In the genomic region with DNA sequence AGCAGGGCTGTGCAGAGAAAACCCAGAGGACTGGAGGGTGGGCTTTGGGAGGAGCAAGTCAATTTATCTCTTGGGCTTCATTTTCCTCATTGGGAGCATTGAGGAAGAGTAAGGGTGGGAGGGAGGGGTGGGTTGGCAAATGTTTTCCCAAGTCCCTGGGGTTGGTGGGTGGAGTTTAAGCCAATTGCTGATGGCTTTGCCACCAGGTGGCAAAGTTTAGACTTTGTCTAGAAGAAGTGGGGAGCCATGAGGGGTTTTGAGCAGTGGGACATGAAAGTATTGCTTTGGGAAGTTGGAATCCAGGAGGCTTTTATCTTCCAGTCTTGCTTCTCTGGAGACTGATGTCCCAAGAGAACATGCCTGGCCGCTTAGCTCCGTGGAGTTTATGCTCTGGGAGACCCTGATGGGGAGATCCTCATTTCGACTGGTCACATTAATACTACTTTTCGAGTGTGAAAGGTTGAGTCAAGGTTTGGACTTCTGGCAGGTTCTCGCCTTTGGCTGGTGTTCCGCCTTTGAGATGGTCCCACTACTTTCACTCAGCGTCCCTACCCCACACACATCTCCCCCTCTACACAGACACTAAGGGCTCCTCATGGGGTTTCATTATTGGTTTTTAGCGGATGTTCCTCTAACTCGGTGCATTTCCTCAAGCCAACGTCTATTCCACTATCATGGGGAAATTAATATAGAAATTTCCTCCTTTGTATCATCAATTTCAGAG, we compare ENCODE assay signal across 11 cellular contexts.
DNase-seq lines count a peak whose midpoint lies in the region; ATAC-seq lines count a peak whose summit lies in the region.
"Had no signal": no experiment of that assay in that cellular context is flagged by ENCODE, and none has a peak within 500 bp of the region (broad histone marks: within the 10 kb centered on the region; RNA-seq: fewer than 3 reads in every experiment).

No MANE protein-coding gene starts in this region.

- H3K36me3 Mint-ChIP-seq in activated naive CD4-positive, alpha-beta T cell treated with anti-CD3 and anti-CD28 coated beads, Interleukin-2, amount 50 U/mL, for 72 hours = no peaks in the 10 kb centered on the region
- H3K36me3 Mint-ChIP-seq in effector memory CD8-positive, alpha-beta T cell (ENCODE audit: insufficient read depth) = no peaks in the 10 kb centered on the region
- H3K36me3 Mint-ChIP-seq: activated naive CD4-positive, alpha-beta T cell treated with anti-CD3 and anti-CD28 coated beads, Interleukin-2, amount 50 U/mL, for 24 hours had no signal

- peak overlapping the region in 1 of 2 donors; percentile 11 for H3K27ac Mint-ChIP-seq in activated naive CD4-positive, alpha-beta T cell treated with anti-CD3 and anti-CD28 coated beads, Interleukin-2, amount 50 U/mL, for 72 hours
- no peak overlapping the region for H3K27ac Mint-ChIP-seq in effector memory CD8-positive, alpha-beta T cell
- H3K27ac Mint-ChIP-seq in stimulated activated naive CD8-positive, alpha-beta T cell treated with anti-CD3 and anti-CD28 coated beads, Interleukin-15, amount 100 ng/mL, for 72 hours = no peak overlapping the region
- H3K27ac Mint-ChIP-seq: activated CD4-positive, alpha-beta T cell treated with anti-CD3 and anti-CD28 coated beads, Interleukin-2, amount 10 ng/mL, durations not matched to agents 7 days and 5 days; activated naive CD4-positive, alpha-beta T cell treated with anti-CD3 and anti-CD28 coated beads, Interleukin-2, amount 50 U/mL, for 24 hours had no signal

- no peak for DNase-seq in activated naive CD4-positive, alpha-beta T cell treated with anti-CD3 and anti-CD28 coated beads, Interleukin-2, amount 50 U/mL, for 72 hours (ENCODE audit: low spot score in 2 of 2)
- DNase-seq in activated naive CD4-positive, alpha-beta T cell (lab: John Stamatoyannopoulos, UW) = no peak
- DNase-seq in NAMALWA (ENCODE audit: low spot score) (peak; percentile 16), A172 (ENCODE audit: low spot score) (no peak), head of caudate nucleus (no peak), AG08395 (ENCODE audit: low spot score) (no peak)
- DNase-seq in effector memory CD8-positive, alpha-beta T cell = no peak
- no peak for DNase-seq in stimulated activated naive CD8-positive, alpha-beta T cell treated with anti-CD3 and anti-CD28 coated beads, Interleukin-15, amount 100 ng/mL, for 72 hours
- DNase-seq: kidney had no signal

- no peaks in the 10 kb centered on the region for H3K9me3 Mint-ChIP-seq in activated naive CD4-positive, alpha-beta T cell treated with anti-CD3 and anti-CD28 coated beads, Interleukin-2, amount 50 U/mL, for 72 hours
- H3K9me3 Mint-ChIP-seq in effector memory CD8-positive, alpha-beta T cell = no peaks in the 10 kb centered on the region
- no peaks in the 10 kb centered on the region for H3K9me3 Mint-ChIP-seq in stimulated activated naive CD8-positive, alpha-beta T cell treated with anti-CD3 and anti-CD28 coated beads, Interleukin-15, amount 100 ng/mL, for 72 hours
- H3K9me3 Mint-ChIP-seq: activated CD4-positive, alpha-beta T cell treated with anti-CD3 and anti-CD28 coated beads, Interleukin-2, amount 10 ng/mL, durations not matched to agents 7 days and 5 days; activated naive CD4-positive, alpha-beta T cell treated with anti-CD3 and anti-CD28 coated beads, Interleukin-2, amount 50 U/mL, for 24 hours had no signal

- intact Hi-C loops in head of caudate nucleus (cut with DNase I) = loop anchor here (5.0 to 10.0 kb wide), 2 partner anchors 136 to 157 kb away; no protein-coding TSS in a partner anchor

- ATAC-seq in activated naive CD4-positive, alpha-beta T cell treated with anti-CD3 and anti-CD28 coated beads, Interleukin-2, amount 50 U/mL, for 72 hours = peak; percentile 20 to 40
- ATAC-seq in effector memory CD8-positive, alpha-beta T cell (replicated peaks) = peak; percentile 47
- peak; percentile 37 for ATAC-seq in stimulated activated naive CD8-positive, alpha-beta T cell treated with anti-CD3 and anti-CD28 coated beads, Interleukin-15, amount 100 ng/mL, for 72 hours

- H3K27me3 Mint-ChIP-seq in effector memory CD8-positive, alpha-beta T cell = no peaks in the 10 kb centered on the region
- H3K27me3 Mint-ChIP-seq in stimulated activated naive CD8-positive, alpha-beta T cell treated with anti-CD3 and anti-CD28 coated beads, Interleukin-15, amount 100 ng/mL, for 72 hours = no peaks in the 10 kb centered on the region
- H3K27me3 Mint-ChIP-seq: activated CD4-positive, alpha-beta T cell treated with anti-CD3 and anti-CD28 coated beads, Interleukin-2, amount 10 ng/mL, durations not matched to agents 7 days and 5 days; activated naive CD4-positive, alpha-beta T cell treated with anti-CD3 and anti-CD28 coated beads, Interleukin-2, amount 50 U/mL, for 24 hours had no signal

- peaks cover 4% of the 10 kb centered on the region in 2 donors for H3K4me1 Mint-ChIP-seq in effector memory CD8-positive, alpha-beta T cell (ENCODE audit: low read depth in 2 of 2)
- peaks cover 5% of the 10 kb centered on the region for H3K4me1 Mint-ChIP-seq in stimulated activated naive CD8-positive, alpha-beta T cell treated with anti-CD3 and anti-CD28 coated beads, Interleukin-15, amount 100 ng/mL, for 72 hours

- peak overlapping the region in 1 of 2 donors; percentile 32 for H3K4me3 Mint-ChIP-seq in effector memory CD8-positive, alpha-beta T cell
- no peak overlapping the region for H3K4me3 Mint-ChIP-seq in stimulated activated naive CD8-positive, alpha-beta T cell treated with anti-CD3 and anti-CD28 coated beads, Interleukin-15, amount 100 ng/mL, for 72 hours
- H3K4me3 Mint-ChIP-seq: activated CD4-positive, alpha-beta T cell treated with anti-CD3 and anti-CD28 coated beads, Interleukin-2, amount 10 ng/mL, durations not matched to agents 7 days and 5 days; activated naive CD4-positive, alpha-beta T cell treated with anti-CD3 and anti-CD28 coated beads, Interleukin-2, amount 50 U/mL, for 24 hours had no signal
